In genomic region chr6:131116321-131116720, GRCh38 we compare ENCODE assay signal across 1 cellular context.
TF ChIP-seq lines count a peak whose summit lies in the region.

No MANE protein-coding gene starts in this region.

TF ChIP-seq in GM12878, 131 proteins besides CTCF, POLR2A, EP300 and RAD21 (continued from another document):
- TF ChIP-seq SKIL (IDR thresholded peaks at IDR 0.05; ENCODE audit: low read depth, poor library complexity, severe bottlenecking) (no peak), TAF1 (IDR thresholded peaks at IDR 0.05; ENCODE audit: borderline replicate concordance, low read depth, low read length) (no peak), ZBTB33 (IDR thresholded peaks at IDR 0.05) (no peak), REST (IDR thresholded peaks at IDR 0.05; ENCODE audit: low read depth, low read length) (no peak)
